ENCODE assay signal across 30 cellular contexts in genomic region chrX:119003462-119003861, GRCh38.
"Had no signal": no experiment of that assay in that cellular context is flagged by ENCODE, and none has a peak within 500 bp of the region (broad histone marks: within the 10 kb centered on the region; RNA-seq: fewer than 3 reads in every experiment).

No MANE protein-coding gene starts in this region.

- DNase-seq: hippocampal formation; immature natural killer cell; kidney; left colon; left ventricle myocardium inferior; mesendoderm; naive B cell; natural killer cell; nephron progenitor cell; ovary; retina; right cardiac atrium; stimulated activated CD4-positive, alpha-beta T cell treated with anti-CD3 and anti-CD28 coated beads, Interleukin-12 subunit alpha, Interleukin-12 subunit beta, amount 100 ng/mL, for 4 hours; stimulated activated CD4-positive, alpha-beta T cell treated with anti-CD3 and anti-CD28 coated beads, Interleukin-15, amount 100 ng/mL, for 24 hours; stimulated activated CD4-positive, alpha-beta T cell treated with anti-CD3 and anti-CD28 coated beads, Interleukin-2, amount 100 ng/mL, for 24 hours; stimulated activated CD4-positive, alpha-beta T cell treated with anti-CD3 and anti-CD28 coated beads, Interleukin-4, amount 100 ng/mL, for 1 hour; stimulated activated naive B cell treated with anti-CD40 and anti-IgM and Interleukin-4, amounts not matched to agents 10 μg/mL and 1 μg/mL and 100 μg/mL, for 72 hours; stimulated activated naive CD8-positive, alpha-beta T cell treated with anti-CD3 and anti-CD28 coated beads, Interleukin-15, Interleukin-2, amounts not matched to agents 100 U/mL and 50 U/mL, for 24 hours; stomach; testis; thyroid gland; transverse colon; upper lobe of left lung had no signal

- H3K27me3 Mint-ChIP-seq: progenitor cell of endocrine pancreas had no signal

- FAIRE-seq: islet of Langerhans had no signal

- H3K36me3 ChIP-seq: left ventricle myocardium inferior, ovary, stomach, thyroid gland, transverse colon, upper lobe of left lung, vagina had no signal

- H3K27me3 ChIP-seq: ovary, stomach, testis, thyroid gland, transverse colon, upper lobe of left lung, vagina had no signal

- ATAC-seq: left colon; natural killer cell; right cardiac atrium; sciatic nerve; stimulated activated naive B cell treated with anti-CD40 and anti-IgM and Interleukin-4, amounts not matched to agents 10 μg/mL and 1 μg/mL and 100 μg/mL, for 72 hours; stimulated activated naive CD8-positive, alpha-beta T cell treated with anti-CD3 and anti-CD28 coated beads, Interleukin-15, Interleukin-2, amounts not matched to agents 100 U/mL and 50 U/mL, for 24 hours had no signal

- H3K27ac Mint-ChIP-seq: immature natural killer cell; mesothelial cell of epicardium; naive B cell; natural killer cell; nephron progenitor cell; progenitor cell of endocrine pancreas; stimulated activated naive B cell treated with anti-CD40 and anti-IgM and Interleukin-4, amounts not matched to agents 10 μg/mL and 1 μg/mL and 100 μg/mL, for 72 hours had no signal

- H3K4me3 ChIP-seq: left ventricle myocardium inferior, lung, ovary, skin epidermis, stomach, testis, thyroid gland, transverse colon, upper lobe of left lung, vagina had no signal

- H3K9me3 Mint-ChIP-seq: immature natural killer cell; naive B cell; natural killer cell; stimulated activated naive B cell treated with anti-CD40 and anti-IgM and Interleukin-4, amounts not matched to agents 10 μg/mL and 1 μg/mL and 100 μg/mL, for 72 hours had no signal

- H3K27ac ChIP-seq: left ventricle myocardium inferior, ovary, skin epidermis, stomach, testis, thyroid gland, transverse colon, upper lobe of left lung, vagina had no signal

- H3K4me1 Mint-ChIP-seq: mesothelial cell of epicardium, naive B cell had no signal

- H3K4me1 ChIP-seq: testis, transverse colon, vagina had no signal

- H3K4me3 Mint-ChIP-seq: immature natural killer cell; mesothelial cell of epicardium; naive B cell; natural killer cell; nephron progenitor cell; stimulated activated naive B cell treated with anti-CD40 and anti-IgM and Interleukin-4, amounts not matched to agents 10 μg/mL and 1 μg/mL and 100 μg/mL, for 72 hours had no signal

- H3K36me3 Mint-ChIP-seq: immature natural killer cell; mesothelial cell of epicardium; naive B cell; natural killer cell; stimulated activated naive B cell treated with anti-CD40 and anti-IgM and Interleukin-4, amounts not matched to agents 10 μg/mL and 1 μg/mL and 100 μg/mL, for 72 hours had no signal

- H3K9me3 ChIP-seq: left ventricle myocardium inferior, ovary, stomach, testis, thyroid gland, transverse colon, upper lobe of left lung, vagina had no signal
